In the genomic region with DNA sequence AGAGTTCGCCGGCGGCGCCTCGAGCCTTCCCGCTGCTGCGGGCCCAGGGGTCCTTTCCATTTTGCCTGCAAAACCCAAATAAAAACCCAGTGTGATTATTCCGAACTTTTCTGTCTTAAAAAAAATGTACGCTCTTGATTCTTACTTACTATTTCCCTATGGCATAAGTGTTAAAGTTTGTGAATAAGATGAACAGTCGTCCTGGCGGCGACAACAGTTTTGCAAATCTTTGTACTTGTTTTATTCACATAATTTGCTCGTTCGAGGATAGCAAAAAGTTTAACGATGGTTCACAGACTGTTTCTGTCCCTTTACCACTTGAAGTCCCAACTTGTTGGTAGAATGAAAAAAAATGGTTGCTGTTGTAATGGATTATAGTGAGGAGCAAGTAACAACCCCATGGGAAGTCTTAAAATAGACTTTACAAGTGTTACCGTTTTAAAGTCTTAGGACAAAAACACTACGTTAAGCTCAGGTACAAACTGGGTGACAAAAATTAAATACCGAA, we compare ENCODE assay signal across 7 cellular contexts. TPM values are rescaled to one million over a fixed set of nuclear protein-coding genes. Genes with fewer than 3 reads are reported as not detected.
A peak's percentile ranks its signal among the peaks of the same experiment; 100 is the strongest.
DNase-seq lines count a peak whose midpoint lies in the region; ATAC-seq, FAIRE-seq and TF ChIP-seq lines count a peak whose summit lies in the region.

No MANE protein-coding gene starts in this region.

- CTCF ChIA-PET in OCI-LY7 (lab: Charles Lee; ENCODE audit: unreplicated experiment): no interaction called here

- no peaks in the 10 kb centered on the region for H3K9me2 ChIP-seq in OCI-LY7 (ENCODE audit: insufficient read depth, low read length)

- H3K4me1 Mint-ChIP-seq in natural killer cell: peaks cover 45% of the 10 kb centered on the region in 2 donors

- peaks cover 43% of the 10 kb centered on the region for H3K36me3 ChIP-seq in OCI-LY7 (ENCODE audit: insufficient read depth, low read length)

- H4K20me1 ChIP-seq in OCI-LY7 (ENCODE audit: insufficient read depth, low read length): peaks cover 33% of the 10 kb centered on the region; the same call in 1 of the 2 replicates

- no peaks in the 10 kb centered on the region for H3K27me3 ChIP-seq in dorsolateral prefrontal cortex

- TF ChIP-seq CTCF in OCI-LY7 (conservative IDR thresholded peaks at IDR 0.05; ENCODE audit: low read length) (no peak), dorsolateral prefrontal cortex (IDR thresholded peaks at IDR 0.05 in 54 of 56, conservative IDR thresholded peaks at IDR 0.05 in 2 of 56; ENCODE audit: low read depth in 1 of 56, partially characterized antibody in 56 of 56) (peak in 3 of 56 donors; percentile 2 to 7 (median 3)), natural killer cell (IDR thresholded peaks at IDR 0.05) (no peak)

- intact Hi-C loops in OCI-LY7 (cut with micrococcal nuclease; ENCODE audit: unreplicated experiment) (loop anchor here (10.0 kb wide), 2 partner anchors 130 to 1320 kb away; partner anchors contain the start of gene CAPZA2), dorsolateral prefrontal cortex (cut with DNase I) (loop anchor here in 1 of 2 donors (10.0 kb wide), 1 partner anchor 310 kb away; the partner anchor contains the start of gene CTTNBP2), natural killer cell (cut with micrococcal nuclease) (loop anchor here (1.0 kb wide), 1 partner anchor 30 kb away; no protein-coding TSS in a partner anchor)

- BruUV-seq in OCI-LY7 (replicated peaks; lab: Mats Ljungman, UMichigan): no TSS peak

- peaks cover 60% of the 10 kb centered on the region for H3K79me2 ChIP-seq in OCI-LY7 (ENCODE audit: insufficient read depth, low read depth, low read length)

- DNase-seq in GM19239 (ENCODE audit: insufficient read length, low spot score) (no peak), OCI-LY7 (ENCODE audit: low spot score) (peak; percentile 21), dorsolateral prefrontal cortex (no peak), natural killer cell (no peak), activated gamma-delta T cell (lab: John Stamatoyannopoulos, UW) (no peak)
- no peak for DNase-seq in stimulated activated CD4-positive, alpha-beta T cell treated with anti-CD3 and anti-CD28 coated beads, Interleukin-2, amount 100 ng/mL, for 24 hours

- H2AFZ ChIP-seq in OCI-LY7 (ENCODE audit: low read length): peak overlapping the region; percentile 47; the same call in 1 of the 2 replicates

- peak overlapping the region; percentile 97 to 98 for H3K27ac Mint-ChIP-seq in natural killer cell

- peaks cover 13% of the 10 kb centered on the region for H3K36me3 Mint-ChIP-seq in natural killer cell

- no peaks in the 10 kb centered on the region for H3K9me3 ChIP-seq in OCI-LY7 (ENCODE audit: low read length)

- H3K4me3 ChIP-seq in OCI-LY7 (ENCODE audit: low read depth, low read length, poor library complexity, severe bottlenecking) (peak overlapping the region; percentile 98), dorsolateral prefrontal cortex (peak overlapping the region; percentile 65 to 98 (median 91))

- H3K4me1 ChIP-seq in OCI-LY7 (ENCODE audit: insufficient read depth, low read length, poor library complexity, severe bottlenecking): peaks cover 30% of the 10 kb centered on the region

- FAIRE-seq in GM19239 (lab: Jason Lieb, UNC): peak; percentile 80

- POLR2A ChIA-PET in OCI-LY7 (lab: Charles Lee): interaction anchor here (0.7 to 1.0 kb wide), 3 partner anchors 8 to 17 kb away, joined by 3 to 4 read pairs (median 3); no protein-coding TSS in a partner anchor

- peaks cover 2 to 3% of the 10 kb centered on the region in 2 donors for H3K9me3 Mint-ChIP-seq in natural killer cell

- peak overlapping the region; percentile 97 for H3K4me3 Mint-ChIP-seq in natural killer cell

- H3K27ac ChIP-seq in OCI-LY7 (ENCODE audit: low read depth, low read length, poor library complexity, severe bottlenecking) (peak overlapping the region; percentile 72), dorsolateral prefrontal cortex (peak overlapping the region in 57 of 59 donors; percentile 20 to 95 (median 85))

- ATAC-seq in natural killer cell (no peak), HG03025 (IDR thresholded peaks at IDR 0.05; ENCODE audit: low FRiP score, unreplicated experiment) (no peak)

- H3K27me3 Mint-ChIP-seq in natural killer cell (ENCODE audit: low read depth in 2 of 2): peaks cover 0 to 3% of the 10 kb centered on the region in 2 donors

- peak overlapping the region; percentile 98 for H3K4me2 ChIP-seq in OCI-LY7 (ENCODE audit: low read length)

RNA-seq across cellular contexts. Expression of gene LSM8, which starts 0.5 kb away (rescaled TPM):
- 105 and 159 TPM in 2 replicates for total RNA-seq in OCI-LY7 (2014; rRNA removed; shearing (Covaris generic))
- total RNA-seq in OCI-LY7 (2022): 80.7 and 92.6 TPM in 2 replicates
- 10 to 100 TPM; 12.1 to 33.6 (median 20.0) TPM for total RNA-seq in dorsolateral prefrontal cortex
- 10 to 100 TPM; 43.5 to 55.8 (median 44.7) TPM for total RNA-seq in natural killer cell

RNA-seq across cellular contexts. Expression of gene ANKRD7, which starts 40.1 kb away (rescaled TPM):
- total RNA-seq in OCI-LY7 (2014; rRNA removed; shearing (Covaris generic)): 0.38 and 0.77 TPM in 2 replicates
- total RNA-seq in OCI-LY7 (2022) (1.4 and 2.3 TPM in 2 replicates), dorsolateral prefrontal cortex (10 to 100 TPM in 2 of 120 experiments, 1 to 10 TPM in 118; 2.2 to 12.9 (median 5.7) TPM), natural killer cell (not detected)
